Comparison of ENCODE assay signal across 8 cellular contexts in genomic region chr4:6674500-6675149, GRCh38. TPM values are rescaled to one million over a fixed set of nuclear protein-coding genes. Genes with fewer than 3 reads are reported as not detected.
DNase-seq lines count a peak whose midpoint lies in the region; ATAC-seq and TF ChIP-seq lines count a peak whose summit lies in the region.

No MANE protein-coding gene starts in this region.

- H3K56ac ChIP-seq in mesendoderm (ENCODE audit: low read length), result peak overlapping the region; percentile 86

- H3K27ac ChIP-seq in mesendoderm (ENCODE audit: low read depth, low read length) (peak overlapping the region; percentile 47), stomach (peak overlapping the region; percentile 81 to 94 (median 89))

- H3K4me2 ChIP-seq in mesendoderm (ENCODE audit: low read length), result peak overlapping the region; percentile 44

- no peak overlapping the region for H2BK5ac ChIP-seq in mesendoderm (ENCODE audit: low read length)

- peak in 3 of 7 experiments; percentile 42 to 55 (median 51) for TF ChIP-seq CTCF in stomach (IDR thresholded peaks at IDR 0.05)

- no peak overlapping the region for H2BK120ac ChIP-seq in mesendoderm (ENCODE audit: low read depth, low read length)

- H3K79me1 ChIP-seq in mesendoderm (ENCODE audit: low read length), result peaks cover 22% of the 10 kb centered on the region

- no peaks in the 10 kb centered on the region for H3K9me3 Mint-ChIP-seq in dendritic cell treated with granulocyte-macrophage colony-stimulating factor and Interleukin-4, amounts not matched to agents 40 ng/mL and 50 ng/mL, for 4 days

- H2AK5ac ChIP-seq in mesendoderm (ENCODE audit: low read length), result no peak overlapping the region

- ATAC-seq in GM18508 (IDR thresholded peaks at IDR 0.05; ENCODE audit: insufficient read depth, unreplicated experiment) (peak; percentile 26), HG02642 (IDR thresholded peaks at IDR 0.05; ENCODE audit: poor library complexity, unreplicated experiment) (peak; percentile 37)

- no peak for TF ChIP-seq POLR2A in stomach (IDR thresholded peaks at IDR 0.05)

- H3K4ac ChIP-seq in mesendoderm (ENCODE audit: low read depth, low read length), result peak overlapping the region; percentile 58

- H4K5ac ChIP-seq in mesendoderm (ENCODE audit: low read length), result no peak overlapping the region

- no peak overlapping the region for H4K8ac ChIP-seq in mesendoderm (ENCODE audit: low read depth, low read length)

- peak overlapping the region; percentile 97 for H3K27ac Mint-ChIP-seq in dendritic cell treated with granulocyte-macrophage colony-stimulating factor and Interleukin-4, amounts not matched to agents 40 ng/mL and 50 ng/mL, for 4 days

- peak overlapping the region; percentile 67 for H3K4me3 ChIP-seq in mesendoderm (ENCODE audit: low read length)
- peak overlapping the region; percentile 85 to 95 (median 90) for H3K4me3 ChIP-seq in stomach

- peaks cover 4% of the 10 kb centered on the region for H3K4me1 ChIP-seq in mesendoderm (ENCODE audit: control insufficient read depth, low read depth, low read length)
- H3K4me1 ChIP-seq in stomach, result peaks cover 19 to 47% (median 38%) of the 10 kb centered on the region in 4 donors

- peaks cover 45% of the 10 kb centered on the region for H3K36me3 Mint-ChIP-seq in dendritic cell treated with granulocyte-macrophage colony-stimulating factor and Interleukin-4, amounts not matched to agents 40 ng/mL and 50 ng/mL, for 4 days (ENCODE audit: low read depth)

- no peaks in the 10 kb centered on the region for H3K9me3 ChIP-seq in stomach

- TF ChIP-seq EP300 in stomach (IDR thresholded peaks at IDR 0.05), result no peak

- DNase-seq in NCI-H1105 (lab: John Stamatoyannopoulos, UW) (peak; percentile 28), mesendoderm (peak; percentile 71), stomach (peak; percentile 58), GF-D8 (lab: John Stamatoyannopoulos, UW) (no peak)
- peak; percentile 53 for DNase-seq in activated CD4-positive, CD25-positive, alpha-beta regulatory T cell treated with anti-CD3 and anti-CD28 coated beads, Interleukin-2, amount 50 U/mL, for 16 hours (ENCODE audit: low read depth, low spot score)

- H2BK15ac ChIP-seq in mesendoderm (replicated peaks; ENCODE audit: low read depth), result no peak overlapping the region

- WGBS in mesendoderm (ENCODE audit: extremely low coverage, insufficient coverage, low lambda C conversion rate), result no CpG with 5 or more reads among the region's 40 CpGs
- WGBS in stomach, 5 donors, result 3 to 6% (median 4%) methylated on average over 32 to 40 of the region's 40 CpGs

- intact Hi-C loops in dendritic cell treated with granulocyte-macrophage colony-stimulating factor and Interleukin-4, amounts not matched to agents 40 ng/mL and 50 ng/mL, for 4 days (cut with micrococcal nuclease), result loop anchor here (1.0 to 5.0 kb wide), 2 partner anchors 33 kb away; partner anchors contain the start of gene MRFAP1L1
- intact Hi-C loops in stomach (cut with DNase I; ENCODE audit: low total_unique reads), result no loop called here

- H3K4me1 Mint-ChIP-seq in dendritic cell treated with granulocyte-macrophage colony-stimulating factor and Interleukin-4, amounts not matched to agents 40 ng/mL and 50 ng/mL, for 4 days (ENCODE audit: low read depth), result peaks cover 45% of the 10 kb centered on the region

- H3K23ac ChIP-seq in mesendoderm (ENCODE audit: low read length), result no peak overlapping the region

- peak overlapping the region; percentile 81 for H3K18ac ChIP-seq in mesendoderm (ENCODE audit: low read length)

- peak overlapping the region; percentile 75 for H3K9ac ChIP-seq in mesendoderm (ENCODE audit: low read length)

- H3K79me2 ChIP-seq in mesendoderm (ENCODE audit: control insufficient read depth, insufficient read depth, low read length), result peaks cover 17% of the 10 kb centered on the region

- H3K27me3 Mint-ChIP-seq in dendritic cell treated with granulocyte-macrophage colony-stimulating factor and Interleukin-4, amounts not matched to agents 40 ng/mL and 50 ng/mL, for 4 days, result no peaks in the 10 kb centered on the region

- peak overlapping the region; percentile 92 for H3K4me3 Mint-ChIP-seq in dendritic cell treated with granulocyte-macrophage colony-stimulating factor and Interleukin-4, amounts not matched to agents 40 ng/mL and 50 ng/mL, for 4 days

- H3K27me3 ChIP-seq in mesendoderm (ENCODE audit: insufficient read depth, low read length, poor library complexity) (no peaks in the 10 kb centered on the region), stomach (no peaks in the 10 kb centered on the region)

- H3K36me3 ChIP-seq in mesendoderm (ENCODE audit: control insufficient read depth, insufficient read depth, low read length) (peaks cover 3% of the 10 kb centered on the region), stomach (peaks cover 0 to 16% (median 8%) of the 10 kb centered on the region in 4 donors)

RNA-seq across cellular contexts. Expression of gene S100P, which starts 19.1 kb away (rescaled TPM):
- not detected for polyA plus RNA-seq in mesendoderm (2013, experiment 1 of 2)
- polyA plus RNA-seq in mesendoderm (2013, experiment 2 of 2), result 0.35 TPM
- 100 to 1,000 TPM in 2 of 5 donors, 10 to 100 TPM in 1, 1 to 10 TPM in 1, not detected in 1; 3.1 to 237 (median 93.3) TPM for total RNA-seq in stomach
- 1,000 to 10,000 TPM in 1 of 3 donors, 100 to 1,000 TPM in 2; 142 to 2,173 (median 337) TPM for polyA plus RNA-seq in stomach

RNA-seq across cellular contexts. Expression of gene MRFAP1, which starts 34.1 kb away (rescaled TPM):
- polyA plus RNA-seq in mesendoderm (2013, experiment 1 of 2), result 311 TPM
- 301 TPM for polyA plus RNA-seq in mesendoderm (2013, experiment 2 of 2)
- 100 to 1,000 TPM in 3 of 5 donors, 10 to 100 TPM in 2; 51.9 to 369 (median 105) TPM for total RNA-seq in stomach
- polyA plus RNA-seq in stomach, result 100 to 1,000 TPM; 234 to 315 (median 267) TPM

RNA-seq across cellular contexts. Expression of gene MRFAP1L1, which starts 35.0 kb away (rescaled TPM):
- polyA plus RNA-seq in mesendoderm (2013, experiment 1 of 2), result 51.6 TPM
- polyA plus RNA-seq in mesendoderm (2013, experiment 2 of 2), result 51.1 TPM
- 10 to 100 TPM in 4 of 5 donors, 1 to 10 TPM in 1; 2.3 to 60.7 (median 51.7) TPM for total RNA-seq in stomach
- polyA plus RNA-seq in stomach, result 10 to 100 TPM; 54.6 to 61.9 (median 57.3) TPM

RNA-seq across cellular contexts. Expression of gene BLOC1S4, which starts 41.3 kb away (rescaled TPM):
- 16.0 TPM for polyA plus RNA-seq in mesendoderm (2013, experiment 1 of 2)
- polyA plus RNA-seq in mesendoderm (2013, experiment 2 of 2), result 15.6 TPM
- total RNA-seq in stomach, result 10 to 100 TPM in 4 of 5 donors, 1 to 10 TPM in 1; 9.5 to 64.3 (median 31.5) TPM
- 10 to 100 TPM in 1 of 3 donors, 1 to 10 TPM in 2; 8.4 to 13.1 (median 8.9) TPM for polyA plus RNA-seq in stomach
